ENCODE assay signal across 9 cellular contexts in genomic region chr17:50638851-50639767, GRCh38. TPM values are rescaled to one million over a fixed set of nuclear protein-coding genes. Genes with fewer than 3 reads are reported as not detected.
DNase-seq lines count a peak whose midpoint lies in the region; ATAC-seq lines count a peak whose summit lies in the region.
"Had no signal": no experiment of that assay in that cellular context is flagged by ENCODE, and none has a peak within 500 bp of the region (broad histone marks: within the 10 kb centered on the region; RNA-seq: fewer than 3 reads in every experiment).

No MANE protein-coding gene starts in this region.

- no peaks in the 10 kb centered on the region for H3K9me3 ChIP-seq in BLaER1
- H3K9me3 ChIP-seq in CD4-positive, alpha-beta memory T cell (ENCODE audit: control insufficient read depth in 1 of 2, low read length in 2 of 2) = no peaks in the 10 kb centered on the region

- H3K27me3 Mint-ChIP-seq in CD4-positive, alpha-beta memory T cell = peaks cover 24 to 25% of the 10 kb centered on the region in 2 donors

- CTCF ChIA-PET in CD4-positive, alpha-beta memory T cell (lab: Charles Lee; ENCODE audit: partially characterized antibody) = interaction anchor here (1.2 to 3.7 kb wide), 2 partner anchors 8 to 12 kb away, joined by 6 to 18 read pairs; no protein-coding TSS in a partner anchor

- ATAC-seq in GM19351 (IDR thresholded peaks at IDR 0.05; ENCODE audit: unreplicated experiment) = no peak
- no peak for ATAC-seq in HG03095 (IDR thresholded peaks at IDR 0.05; ENCODE audit: unreplicated experiment)
- no peak for ATAC-seq in GM21423 (IDR thresholded peaks at IDR 0.05; ENCODE audit: unreplicated experiment)

- peak overlapping the region; percentile 75 for H3K4me2 ChIP-seq in BLaER1

- no peak overlapping the region for H3K27ac Mint-ChIP-seq in CD4-positive, alpha-beta memory T cell

- no peaks in the 10 kb centered on the region for H3K36me3 ChIP-seq in BLaER1
- H3K36me3 ChIP-seq in CD4-positive, alpha-beta memory T cell (ENCODE audit: insufficient read depth, low read length) = no peaks in the 10 kb centered on the region
- H3K36me3 ChIP-seq: cardiac muscle cell had no signal

- H3K4me3 Mint-ChIP-seq in CD4-positive, alpha-beta memory T cell = no peak overlapping the region

- H3K36me3 Mint-ChIP-seq in CD4-positive, alpha-beta memory T cell = no peaks in the 10 kb centered on the region

- no peak overlapping the region for H3K27ac ChIP-seq in BLaER1
- H3K27ac ChIP-seq in CD4-positive, alpha-beta memory T cell (ENCODE audit: low read depth, low read length) = no peak overlapping the region
- H3K27ac ChIP-seq: cardiac muscle cell had no signal

- no peak overlapping the region for H3K4me3 ChIP-seq in BLaER1
- no peak overlapping the region for H3K4me3 ChIP-seq in CD4-positive, alpha-beta memory T cell (ENCODE audit: low read length in 2 of 2)
- H3K4me3 ChIP-seq: cardiac muscle cell had no signal

- DNase-seq in NCI-H1105 treated with DMSO at 0.1 percent for 48 hours (lab: John Stamatoyannopoulos, UW) = peak; percentile 14
- peak; percentile 92 for DNase-seq in dermis blood vessel endothelial cell
- DNase-seq in mesenteric fat pad (ENCODE audit: low spot score) = peak; percentile 94
- no peak for DNase-seq in CD4-positive, alpha-beta memory T cell

- H3K27me3 ChIP-seq in BLaER1 = peaks cover 38% of the 10 kb centered on the region
- peaks cover 17% of the 10 kb centered on the region for H3K27me3 ChIP-seq in CD4-positive, alpha-beta memory T cell (ENCODE audit: insufficient read depth, low read length)

- peaks cover 0 to 1% (median 0%) of the 10 kb centered on the region in 8 donors for H3K9me3 Mint-ChIP-seq in CD4-positive, alpha-beta memory T cell

- peaks cover 47% of the 10 kb centered on the region for H3K4me1 ChIP-seq in BLaER1
- H3K4me1 ChIP-seq in CD4-positive, alpha-beta memory T cell (ENCODE audit: insufficient read depth, low read length) = peaks cover 4% of the 10 kb centered on the region

- H4K20me1 ChIP-seq in BLaER1 = peaks cover 23% of the 10 kb centered on the region

- no peak overlapping the region for H3K9ac ChIP-seq in BLaER1

- peaks cover 0 to 7% (median 2%) of the 10 kb centered on the region in 4 donors for H3K4me1 Mint-ChIP-seq in CD4-positive, alpha-beta memory T cell

- intact Hi-C loops in CD4-positive, alpha-beta memory T cell (cut with micrococcal nuclease) = no loop called here

- POLR2A ChIA-PET in CD4-positive, alpha-beta memory T cell (lab: Charles Lee; ENCODE audit: partially characterized antibody) = no interaction called here

RNA-seq across cellular contexts. Expression of gene ABCC3, which starts 4.4 kb away (rescaled TPM):
- total RNA-seq in dermis blood vessel endothelial cell = 1.3 and 2.7 TPM in 2 replicates
- total RNA-seq in mesenteric fat pad = 52.8 TPM
- 1 to 10 TPM in 1 of 2 experiments, under 1 TPM in 1; 0.86 to 1.6 TPM for total RNA-seq in CD4-positive, alpha-beta memory T cell
- not detected for polyA plus RNA-seq in CD4-positive, alpha-beta memory T cell
- total RNA-seq: cardiac muscle cell had no signal

Comparison
In these comparisons a context has a peak if more than half of its experiments do, and no peak if none do; other contexts are left out.
1. DNase-seq: peak in NCI-H1105 treated with DMSO at 0.1 percent for 48 hours (single experiment), dermis blood vessel endothelial cell (single experiment) and mesenteric fat pad (single experiment); none in CD4-positive, alpha-beta memory T cell (0 of 5).
2. RNA of gene ABCC3, which starts 4.4 kb away (total RNA-seq): 52.8 TPM in mesenteric fat pad (single experiment); 1.3 to 2.7 TPM in dermis blood vessel endothelial cell and 0.86 to 1.6 TPM in CD4-positive, alpha-beta memory T cell; every median in the first group is over 10 times any median in the second.